Comparison of ENCODE assay signal across 10 cellular contexts in the genomic region with DNA sequence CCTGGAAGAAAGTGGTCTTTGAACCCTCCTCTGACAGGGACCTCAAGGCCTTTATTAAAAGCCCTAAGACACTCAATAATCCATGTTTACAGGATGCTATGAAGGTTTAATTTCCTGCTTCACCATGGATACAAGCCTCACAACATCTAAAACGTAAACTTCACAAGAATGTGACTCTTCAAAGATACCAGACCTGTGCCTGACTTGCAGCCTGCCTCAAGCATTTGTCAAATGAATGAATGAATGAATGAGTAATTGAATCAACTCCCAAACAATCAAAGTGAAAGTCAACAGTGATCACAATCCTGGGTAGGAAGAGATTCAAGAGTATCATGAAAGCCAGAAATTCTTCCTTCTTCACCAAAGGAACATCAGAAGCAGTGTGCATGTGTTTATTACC. TPM values are rescaled to one million over a fixed set of nuclear protein-coding genes. Genes with fewer than 3 reads are reported as not detected.
DNase-seq lines count a peak whose midpoint lies in the region; ATAC-seq, FAIRE-seq and TF ChIP-seq lines count a peak whose summit lies in the region.
"Had no signal": no experiment of that assay in that cellular context is flagged by ENCODE, and none has a peak within 500 bp of the region (broad histone marks: within the 10 kb centered on the region; RNA-seq: fewer than 3 reads in every experiment).

No MANE protein-coding gene starts in this region.

- POLR2A ChIA-PET in A549 (lab: Yijun Ruan, JAX): no interaction called here

- no peaks in the 10 kb centered on the region for H3K9me3 ChIP-seq in A549

- TF ChIP-seq CTCF in A549 (IDR thresholded peaks at IDR 0.05) (no peak), KMS-11 (conservative IDR thresholded peaks at IDR 0.05; ENCODE audit: low read depth, low read length) (no peak)

- TF ChIP-seq RAD21 in A549 (conservative IDR thresholded peaks at IDR 0.05 in 1 of 2, IDR thresholded peaks at IDR 0.05 in 1 of 2): no peak

- CTCF ChIA-PET in A549 (lab: Yijun Ruan, JAX): interaction anchor here (0.7 to 1.1 kb wide), 2 partner anchors 121 to 337 kb away, joined by 3 read pairs; no protein-coding TSS in a partner anchor

- H3K9ac ChIP-seq in KMS-11: no peak overlapping the region

- ATAC-seq in A549 (peak in 1 of 2 experiments; percentile 17; a peak in 3 of 6 replicates), naive B cell (ENCODE audit: low read depth in 2 of 2) (peak in 1 of 2 donors; percentile 41), HG03159 (IDR thresholded peaks at IDR 0.05; ENCODE audit: unreplicated experiment) (no peak), GM18520 (IDR thresholded peaks at IDR 0.05; ENCODE audit: unreplicated experiment) (no peak)

- TF ChIP-seq POLR2A in A549 (IDR thresholded peaks at IDR 0.05; ENCODE audit: low read length): no peak

- no peaks in the 10 kb centered on the region for H3K27me3 ChIP-seq in KMS-11 (ENCODE audit: insufficient read depth, low read depth)

- DNase-seq in A549 (ENCODE audit: low read depth in 1 of 2, low spot score in 1 of 2) (peak in 1 of 2 experiments; percentile 55), naive B cell (no peak)
- DNase-seq in central memory CD4-positive, alpha-beta T cell: peak; percentile 55
- DNase-seq in stimulated activated CD4-positive, alpha-beta T cell treated with anti-CD3 and anti-CD28 coated beads, Interleukin-4, amount 100 ng/mL, for 1 hour: no peak
- no peak for DNase-seq in activated T-helper 1 cell treated with anti-CD3 and anti-CD28 coated beads, Interleukin-12 subunit alpha, Interleukin-12 subunit beta, Interleukin-2, Interleukin-4 antibody, amounts not matched to agents 30 ng/mL and 10 ng/mL and 1 ng/mL, durations not matched to agents 14 hours and 24 hours and 36 hours (ENCODE audit: low spot score)
- DNase-seq: Calu3 had no signal

- TF ChIP-seq EP300 in A549 (IDR thresholded peaks at IDR 0.05): no peak

- 46% methylated on average over 1 of the region's 1 CpG for WGBS in A549 (ENCODE audit: missing lambda C conversion rate)

- FAIRE-seq in A549 (lab: Jason Lieb, UNC): no peak

- H3K27ac Mint-ChIP-seq in naive B cell: peak overlapping the region in 4 of 6 donors; percentile 32 to 91 (median 60)
- no peak overlapping the region for H3K27ac Mint-ChIP-seq in activated T-helper 1 cell treated with anti-CD3 and anti-CD28 coated beads, Interleukin-12 subunit alpha, Interleukin-12 subunit beta, Interleukin-2, Interleukin-4 antibody, amounts not matched to agents 30 ng/mL and 10 ng/mL and 1 ng/mL, durations not matched to agents 14 hours and 24 hours and 36 hours

- no peak overlapping the region for H2AFZ ChIP-seq in KMS-11 (ENCODE audit: low read depth)

- H4K20me1 ChIP-seq in KMS-11 (ENCODE audit: insufficient read depth): no peaks in the 10 kb centered on the region

- H3K4me1 ChIP-seq in A549: peaks cover 84% of the 10 kb centered on the region
- H3K4me1 ChIP-seq in KMS-11 (ENCODE audit: low read depth, poor library complexity, severe bottlenecking): peaks cover 99% of the 10 kb centered on the region

- H3K4me2 ChIP-seq in A549 (peak overlapping the region; percentile 68), KMS-11 (peak overlapping the region; percentile 4; the same call in 1 of the 2 replicates)

- H3K4me1 Mint-ChIP-seq in naive B cell: peaks cover 55 to 69% (median 62%) of the 10 kb centered on the region in 3 donors
- H3K4me1 Mint-ChIP-seq in activated T-helper 1 cell treated with anti-CD3 and anti-CD28 coated beads, Interleukin-12 subunit alpha, Interleukin-12 subunit beta, Interleukin-2, Interleukin-4 antibody, amounts not matched to agents 30 ng/mL and 10 ng/mL and 1 ng/mL, durations not matched to agents 14 hours and 24 hours and 36 hours (ENCODE audit: low read depth): peaks cover 49% of the 10 kb centered on the region

- no peaks in the 10 kb centered on the region for H3K27me3 Mint-ChIP-seq in naive B cell
- no peaks in the 10 kb centered on the region for H3K27me3 Mint-ChIP-seq in activated T-helper 1 cell treated with anti-CD3 and anti-CD28 coated beads, Interleukin-12 subunit alpha, Interleukin-12 subunit beta, Interleukin-2, Interleukin-4 antibody, amounts not matched to agents 30 ng/mL and 10 ng/mL and 1 ng/mL, durations not matched to agents 14 hours and 24 hours and 36 hours (ENCODE audit: insufficient read depth)

- no peak overlapping the region for H3K4me3 ChIP-seq in A549
- H3K4me3 ChIP-seq in KMS-11 (IDR thresholded peaks at IDR 0.05; ENCODE audit: insufficient read depth, low read depth, low read length): no peak overlapping the region

- peaks cover 0 to 23% of the 10 kb centered on the region in 2 donors for H3K36me3 Mint-ChIP-seq in naive B cell
- peaks cover 34% of the 10 kb centered on the region for H3K36me3 Mint-ChIP-seq in activated T-helper 1 cell treated with anti-CD3 and anti-CD28 coated beads, Interleukin-12 subunit alpha, Interleukin-12 subunit beta, Interleukin-2, Interleukin-4 antibody, amounts not matched to agents 30 ng/mL and 10 ng/mL and 1 ng/mL, durations not matched to agents 14 hours and 24 hours and 36 hours (ENCODE audit: low read depth)

- H3K4me3 Mint-ChIP-seq in naive B cell: peak overlapping the region in 2 of 8 donors; percentile 11 to 48
- H3K4me3 Mint-ChIP-seq in activated T-helper 1 cell treated with anti-CD3 and anti-CD28 coated beads, Interleukin-12 subunit alpha, Interleukin-12 subunit beta, Interleukin-2, Interleukin-4 antibody, amounts not matched to agents 30 ng/mL and 10 ng/mL and 1 ng/mL, durations not matched to agents 14 hours and 24 hours and 36 hours: no peak overlapping the region

- no peaks in the 10 kb centered on the region for H3K9me3 Mint-ChIP-seq in naive B cell
- H3K9me3 Mint-ChIP-seq in activated T-helper 1 cell treated with anti-CD3 and anti-CD28 coated beads, Interleukin-12 subunit alpha, Interleukin-12 subunit beta, Interleukin-2, Interleukin-4 antibody, amounts not matched to agents 30 ng/mL and 10 ng/mL and 1 ng/mL, durations not matched to agents 14 hours and 24 hours and 36 hours: no peaks in the 10 kb centered on the region

- H3K27ac ChIP-seq in A549 (peak overlapping the region; percentile 45 to 69; a peak in 4 of 6 replicates), KMS-11 (no peak overlapping the region; the same call in 1 of the 2 replicates)

- intact Hi-C loops in activated T-helper 1 cell treated with anti-CD3 and anti-CD28 coated beads, Interleukin-12 subunit alpha, Interleukin-12 subunit beta, Interleukin-2, Interleukin-4 antibody, amounts not matched to agents 30 ng/mL and 10 ng/mL and 1 ng/mL, durations not matched to agents 14 hours and 24 hours and 36 hours (cut with micrococcal nuclease): no loop called here

- no peaks in the 10 kb centered on the region for H3K36me3 ChIP-seq in KMS-11 (ENCODE audit: insufficient read depth)

- peaks cover 42% of the 10 kb centered on the region for H3K79me2 ChIP-seq in KMS-11 (ENCODE audit: insufficient read depth, low read depth)

TF ChIP-seq in A549, 52 proteins besides CTCF, POLR2A, EP300 and RAD21:
- TF ChIP-seq HOXB5 (CRISPR knock-in tag; IDR thresholded peaks at IDR 0.05): no peak
- TF ChIP-seq POLR2AphosphoS2 (conservative IDR thresholded peaks at IDR 0.05; ENCODE audit: low read length): peak; percentile 75
TF ChIP-seq in A549: peak in this region for 1.

RNA-seq across cellular contexts. Expression of a gene that starts 30.4 kb away (rescaled TPM):
- polyA plus RNA-seq in A549 (2011; rRNA removed) (29.8 and 31.5 TPM in 2 replicates), A549 (2017; fragmentation: RNase III; extraction: RNeasy Plus Mini Kit Qiagen cat#74134 plus additional on column Dnase treatment) (17.2 to 18.0 TPM (median 17.8 TPM) in 3 replicates), naive B cell (ENCODE audit: low read depth in 6 of 6) (10 to 100 TPM; 14.2 to 25.1 (median 15.0) TPM)
- 15.5 and 19.1 TPM in 2 replicates for polyA plus RNA-seq in A549 (2012; cell fraction: cytosol; rRNA removed)
- polyA plus RNA-seq in A549 (2012; cell fraction: nucleus; rRNA removed): 29.5 and 35.8 TPM in 2 replicates
- polyA minus RNA-seq in A549 (2011; rRNA and poly(A)+ RNA removed): 101 and 114 TPM in 2 replicates
- total RNA-seq in activated T-helper 1 cell treated with anti-CD3 and anti-CD28 coated beads, Interleukin-12 subunit alpha, Interleukin-12 subunit beta, Interleukin-2, Interleukin-4 antibody, amounts not matched to agents 30 ng/mL and 10 ng/mL and 1 ng/mL, durations not matched to agents 14 hours and 24 hours and 36 hours: 13.4 and 16.5 TPM in 2 replicates
- total RNA-seq: OCI-LY7 had no signal
